1 cellular context compared by ENCODE assay signal in genomic region chr2:109659356-109660045, GRCh38.
TF ChIP-seq lines count a peak whose summit lies in the region.

No MANE protein-coding gene starts in this region.

TF ChIP-seq in GM23338, 12 proteins besides CTCF, POLR2A, EP300 and RAD21 (continued from another document):
- TF ChIP-seq REST (IDR thresholded peaks at IDR 0.05; ENCODE audit: unreplicated experiment) (no peak), ZNF462 (CRISPR knock-in tag; IDR thresholded peaks at IDR 0.05) (no peak), EZH2phosphoT487 (IDR thresholded peaks at IDR 0.05; ENCODE audit: unreplicated experiment) (no peak), NANOG (IDR thresholded peaks at IDR 0.05; ENCODE audit: borderline replicate concordance) (no peak), CREB1 (CRISPR knock-in tag; IDR thresholded peaks at IDR 0.05; ENCODE audit: low read depth) (no peak), EZH2 (IDR thresholded peaks at IDR 0.05; ENCODE audit: low read depth, unreplicated experiment) (no peak), ETS1 (IDR thresholded peaks at IDR 0.05) (no peak), ZNF114 (CRISPR knock-in tag; IDR thresholded peaks at IDR 0.05) (no peak), ZNF331 (CRISPR knock-in tag; IDR thresholded peaks at IDR 0.05; ENCODE audit: low read depth) (no peak)
